In genomic region chr4:112510468-112511293, GRCh38 we compare ENCODE assay signal across 12 cellular contexts. TPM values are rescaled to one million over a fixed set of nuclear protein-coding genes. Genes with fewer than 3 reads are reported as not detected.
DNase-seq lines count a peak whose midpoint lies in the region; ATAC-seq, FAIRE-seq and TF ChIP-seq lines count a peak whose summit lies in the region.
"Had no signal": no experiment of that assay in that cellular context is flagged by ENCODE, and none has a peak within 500 bp of the region (broad histone marks: within the 10 kb centered on the region; RNA-seq: fewer than 3 reads in every experiment).

No MANE protein-coding gene starts in this region.

- H3K4me3 Mint-ChIP-seq in activated T-cell treated with anti-CD3 and anti-CD28 coated beads, Interleukin-2, amount 50 U/mL, for 24 hours, result peak overlapping the region; percentile 56
- peak overlapping the region; percentile 50 for H3K4me3 Mint-ChIP-seq in activated B cell treated with CpG ODN at 0.5 μM for 24 hours
- H3K4me3 Mint-ChIP-seq in stimulated activated naive CD8-positive, alpha-beta T cell treated with anti-CD3 and anti-CD28 coated beads, Interleukin-15, amount 100 ng/mL, for 72 hours, result peak overlapping the region; percentile 56 to 60

- no peaks in the 10 kb centered on the region for H3K9me3 ChIP-seq in iPS-20b (ENCODE audit: insufficient read depth, low read depth, low read length)
- H3K9me3 ChIP-seq in small intestine (ENCODE audit: control insufficient read depth, low read depth), result no peaks in the 10 kb centered on the region
- H3K9me3 ChIP-seq: upper lobe of left lung had no signal

- TF ChIP-seq CTCF in activated B cell treated with CpG ODN at 0.5 μM for 24 hours (IDR thresholded peaks at IDR 0.05) (no peak), D721Med (IDR thresholded peaks at IDR 0.05; ENCODE audit: insufficient read depth, missing control alignments) (no peak)

- CTCF ChIA-PET in activated B cell treated with CpG ODN at 0.5 μM for 24 hours (lab: Charles Lee), result interaction anchor here (1.7 to 4.3 kb wide), 2 partner anchors 11 to 14 kb away, joined by 8 to 18 read pairs; no protein-coding TSS in a partner anchor

- H3K4me3 ChIP-seq in iPS-20b (ENCODE audit: low read length), result peak overlapping the region; percentile 39; the same call in 1 of the 2 replicates
- H3K4me3 ChIP-seq in small intestine (ENCODE audit: low read depth in 1 of 2, low read length in 2 of 2), result no peak overlapping the region

- DNase-seq in activated T-cell treated with anti-CD3 and anti-CD28 coated beads, Interleukin-2, amount 50 U/mL, for 24 hours, result peak; percentile 34
- DNase-seq in activated T-cell treated with anti-CD3 and anti-CD28 coated beads for 4 hours, result no peak
- DNase-seq in activated B cell treated with CpG ODN at 0.5 μM for 24 hours, result no peak
- DNase-seq in stimulated activated naive CD8-positive, alpha-beta T cell treated with anti-CD3 and anti-CD28 coated beads, Interleukin-15, amount 100 ng/mL, for 72 hours, result peak in 1 of 2 donors; percentile 5
- DNase-seq in small intestine, result no peak
- no peak for DNase-seq in D721Med (ENCODE audit: insufficient read length, low spot score)

- no peak overlapping the region for H3K27ac ChIP-seq in iPS-20b (ENCODE audit: low read length)
- no peak overlapping the region for H3K27ac ChIP-seq in small intestine (ENCODE audit: low read depth in 1 of 2, low read length in 1 of 2)
- H3K27ac ChIP-seq: upper lobe of left lung had no signal

- peaks cover 43% of the 10 kb centered on the region for H3K4me1 Mint-ChIP-seq in activated T-cell treated with anti-CD3 and anti-CD28 coated beads, Interleukin-2, amount 50 U/mL, for 24 hours (ENCODE audit: low read depth)
- peaks cover 39% of the 10 kb centered on the region for H3K4me1 Mint-ChIP-seq in activated B cell treated with CpG ODN at 0.5 μM for 24 hours
- H3K4me1 Mint-ChIP-seq in stimulated activated naive CD8-positive, alpha-beta T cell treated with anti-CD3 and anti-CD28 coated beads, Interleukin-15, amount 100 ng/mL, for 72 hours, result peaks cover 52% of the 10 kb centered on the region

- no peaks in the 10 kb centered on the region for H3K36me3 ChIP-seq in iPS-20b (ENCODE audit: insufficient read depth, low read depth, low read length)
- H3K36me3 ChIP-seq in small intestine (ENCODE audit: control insufficient read depth in 2 of 2, insufficient read depth in 2 of 2, low read length in 2 of 2), result no peaks in the 10 kb centered on the region
- H3K36me3 ChIP-seq: upper lobe of left lung had no signal

- FAIRE-seq in small intestine (lab: Jason Lieb, UNC), result no peak
- FAIRE-seq in D721Med (lab: Jason Lieb, UNC), result no peak

- POLR2A ChIA-PET in activated B cell treated with CpG ODN at 0.5 μM for 24 hours (lab: Charles Lee), result interaction anchor here (1.3 kb wide), 1 partner anchor 11 kb away, joined by 13 read pairs; no protein-coding TSS in a partner anchor

- no peak for ATAC-seq in activated B cell treated with CpG ODN at 0.5 μM for 24 hours (ENCODE audit: low read depth)
- no peak for ATAC-seq in stimulated activated naive CD8-positive, alpha-beta T cell treated with anti-CD3 and anti-CD28 coated beads, Interleukin-15, amount 100 ng/mL, for 72 hours
- ATAC-seq in GM21737 (IDR thresholded peaks at IDR 0.05; ENCODE audit: unreplicated experiment), result no peak

- peaks cover 2% of the 10 kb centered on the region for H3K36me3 Mint-ChIP-seq in activated T-cell treated with anti-CD3 and anti-CD28 coated beads, Interleukin-2, amount 50 U/mL, for 24 hours (ENCODE audit: low read depth)
- H3K36me3 Mint-ChIP-seq in activated B cell treated with CpG ODN at 0.5 μM for 24 hours (ENCODE audit: low read depth), result peaks cover 2% of the 10 kb centered on the region

- intact Hi-C loops in activated B cell treated with CpG ODN at 0.5 μM for 24 hours (cut with micrococcal nuclease), result no loop called here

- H3K9ac ChIP-seq in iPS-20b (ENCODE audit: low read depth, low read length), result no peak overlapping the region

- H3K27me3 Mint-ChIP-seq in activated T-cell treated with anti-CD3 and anti-CD28 coated beads, Interleukin-2, amount 50 U/mL, for 24 hours, result peaks cover 91% of the 10 kb centered on the region
- H3K27me3 Mint-ChIP-seq in activated B cell treated with CpG ODN at 0.5 μM for 24 hours, result peaks cover 74% of the 10 kb centered on the region
- peaks cover 97% of the 10 kb centered on the region for H3K27me3 Mint-ChIP-seq in stimulated activated naive CD8-positive, alpha-beta T cell treated with anti-CD3 and anti-CD28 coated beads, Interleukin-15, amount 100 ng/mL, for 72 hours

- no peaks in the 10 kb centered on the region for H3K9me3 Mint-ChIP-seq in activated T-cell treated with anti-CD3 and anti-CD28 coated beads, Interleukin-2, amount 50 U/mL, for 24 hours
- H3K9me3 Mint-ChIP-seq in activated B cell treated with CpG ODN at 0.5 μM for 24 hours, result peaks cover 7% of the 10 kb centered on the region
- no peaks in the 10 kb centered on the region for H3K9me3 Mint-ChIP-seq in stimulated activated naive CD8-positive, alpha-beta T cell treated with anti-CD3 and anti-CD28 coated beads, Interleukin-15, amount 100 ng/mL, for 72 hours

- 3 to 6% (median 6%) methylated on average over 40 of the region's 40 CpGs for WGBS in small intestine, 3 donors

- peaks cover 25% of the 10 kb centered on the region; the same call in 1 of the 2 replicates for H3K4me1 ChIP-seq in iPS-20b (ENCODE audit: insufficient read depth, low read length)
- peaks cover 3 to 13% of the 10 kb centered on the region in 2 donors for H3K4me1 ChIP-seq in small intestine (ENCODE audit: control insufficient read depth in 2 of 2, insufficient read depth in 1 of 2, low read depth in 1 of 2, low read length in 1 of 2)

- no peak overlapping the region for H3K27ac Mint-ChIP-seq in activated T-cell treated with anti-CD3 and anti-CD28 coated beads, Interleukin-2, amount 50 U/mL, for 24 hours
- H3K27ac Mint-ChIP-seq in activated B cell treated with CpG ODN at 0.5 μM for 24 hours, result no peak overlapping the region
- no peak overlapping the region for H3K27ac Mint-ChIP-seq in stimulated activated naive CD8-positive, alpha-beta T cell treated with anti-CD3 and anti-CD28 coated beads, Interleukin-15, amount 100 ng/mL, for 72 hours

- H3K27me3 ChIP-seq in iPS-20b (ENCODE audit: insufficient read depth, low read length) (peaks cover 100% of the 10 kb centered on the region), small intestine (ENCODE audit: control insufficient read depth in 2 of 2, insufficient read depth in 2 of 2, low read length in 2 of 2) (peaks cover 5 to 48% of the 10 kb centered on the region in 2 donors)

RNA-seq across cellular contexts. Expression of gene NEUROG2, which starts 5.3 kb away (rescaled TPM):
- not detected in 2 replicates for total RNA-seq in activated B cell treated with CpG ODN at 0.5 μM for 24 hours
- not detected for polyA plus RNA-seq in small intestine
- total RNA-seq: activated CD8-positive, alpha-beta memory T cell treated with anti-CD3 and anti-CD28 coated beads for 36 hours; NCI-H460; renal cortical epithelial cell; upper lobe of left lung had no signal
